30 cellular contexts compared by ENCODE assay signal in the genomic region with DNA sequence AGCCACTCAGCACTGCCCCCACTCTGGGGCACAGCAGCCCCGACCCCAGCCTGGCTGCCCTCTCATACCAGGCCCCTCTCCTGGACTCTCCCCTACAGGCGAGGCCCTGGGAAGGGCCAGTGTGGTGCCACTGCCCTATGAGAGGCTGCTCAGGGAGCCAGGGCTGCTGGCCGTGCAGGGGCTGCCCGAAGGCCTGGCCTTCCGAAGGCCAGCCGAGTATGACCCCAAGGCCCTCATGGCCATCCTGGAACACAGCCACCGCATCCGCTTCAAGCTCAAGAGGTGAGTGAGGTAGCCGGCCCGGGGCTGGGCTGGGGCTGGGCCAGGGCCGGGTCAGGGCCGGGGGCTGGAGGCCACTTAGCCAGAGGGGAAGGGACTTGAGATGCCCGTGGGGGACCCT.
"Had no signal": no experiment of that assay in that cellular context is flagged by ENCODE, and none has a peak within 500 bp of the region (broad histone marks: within the 10 kb centered on the region; RNA-seq: fewer than 3 reads in every experiment).

No MANE protein-coding gene starts in this region.

- H3K4me2 ChIP-seq: smooth muscle cell had no signal

- H3K27ac ChIP-seq: lower lobe of right lung, pancreas, prostate gland, sigmoid colon, stomach, testis, thyroid gland, transverse colon, upper lobe of left lung, vagina had no signal

- H3K9me3 Mint-ChIP-seq: neural crest cell had no signal

- H3K27ac Mint-ChIP-seq: naive thymus-derived CD8-positive, alpha-beta T cell; nephron had no signal

- H3K4me3 ChIP-seq: lower lobe of right lung, pancreas, prostate gland, sigmoid colon, smooth muscle cell, stomach, testis, thyroid gland, transverse colon, upper lobe of left lung, vagina had no signal

- H3K4me1 ChIP-seq: lower lobe of right lung, pancreas, prostate gland, testis, thyroid gland, transverse colon, upper lobe of left lung, vagina had no signal

- ATAC-seq: left cardiac atrium; left lobe of liver; naive thymus-derived CD8-positive, alpha-beta T cell; pancreas; right cardiac atrium; stimulated activated naive B cell treated with anti-CD40 and anti-IgM and Interleukin-4, amounts not matched to agents 10 μg/mL and 1 μg/mL and 100 μg/mL, for 72 hours; stimulated activated naive CD8-positive, alpha-beta T cell treated with anti-CD3 and anti-CD28 coated beads, Interleukin-15, Interleukin-2, amounts not matched to agents 100 U/mL and 50 U/mL, for 24 hours had no signal

- H3K27me3 ChIP-seq: pancreas, sigmoid colon, stomach, testis, thyroid gland, transverse colon, upper lobe of left lung, vagina had no signal

- H3K9me3 ChIP-seq: lower lobe of right lung, pancreas, prostate gland, sigmoid colon, testis, thyroid gland, vagina had no signal

- H3K4me3 Mint-ChIP-seq: naive thymus-derived CD8-positive, alpha-beta T cell; nephron; neural crest cell; stimulated activated naive B cell treated with anti-CD40 and anti-IgM and Interleukin-4, amounts not matched to agents 10 μg/mL and 1 μg/mL and 100 μg/mL, for 72 hours had no signal

- H3K4me1 Mint-ChIP-seq: naive thymus-derived CD8-positive, alpha-beta T cell; neural crest cell; stimulated activated naive B cell treated with anti-CD40 and anti-IgM and Interleukin-4, amounts not matched to agents 10 μg/mL and 1 μg/mL and 100 μg/mL, for 72 hours had no signal

- DNase-seq: hippocampal formation; kidney glomerular epithelial cell; left cardiac atrium; lower lobe of right lung; mammary epithelial cell; mesenchymal stem cell; naive thymus-derived CD8-positive, alpha-beta T cell; posterior cingulate gyrus; retina; sigmoid colon; stimulated activated CD4-positive, alpha-beta T cell treated with anti-CD3 and anti-CD28 coated beads, Interleukin-1b, Interleukin-23, amount 100 ng/mL, for 48 hours; stimulated activated CD4-positive, alpha-beta T cell treated with anti-CD3 and anti-CD28 coated beads, Interleukin-2, amount 100 ng/mL, for 48 hours; stimulated activated CD4-positive, alpha-beta T cell treated with anti-CD3 and anti-CD28 coated beads, Interleukin-4, amount 100 ng/mL, for 4 hours; stimulated activated CD8-positive, alpha-beta memory T cell treated with anti-CD3 and anti-CD28 coated beads, Interleukin-4, amount 100 ng/mL, for 48 hours; stimulated activated naive B cell treated with anti-CD40 and anti-IgM and Interleukin-4, amounts not matched to agents 10 μg/mL and 1 μg/mL and 100 μg/mL, for 72 hours; stimulated activated naive CD8-positive, alpha-beta T cell treated with anti-CD3 and anti-CD28 coated beads, Interleukin-15, Interleukin-2, amounts not matched to agents 100 U/mL and 50 U/mL, for 24 hours; stomach; testis; thyroid gland; transverse colon had no signal

- H3K27me3 Mint-ChIP-seq: naive thymus-derived CD8-positive, alpha-beta T cell; stimulated activated naive B cell treated with anti-CD40 and anti-IgM and Interleukin-4, amounts not matched to agents 10 μg/mL and 1 μg/mL and 100 μg/mL, for 72 hours had no signal

- FAIRE-seq: keratinocyte, pancreas had no signal
